In the genomic region with DNA sequence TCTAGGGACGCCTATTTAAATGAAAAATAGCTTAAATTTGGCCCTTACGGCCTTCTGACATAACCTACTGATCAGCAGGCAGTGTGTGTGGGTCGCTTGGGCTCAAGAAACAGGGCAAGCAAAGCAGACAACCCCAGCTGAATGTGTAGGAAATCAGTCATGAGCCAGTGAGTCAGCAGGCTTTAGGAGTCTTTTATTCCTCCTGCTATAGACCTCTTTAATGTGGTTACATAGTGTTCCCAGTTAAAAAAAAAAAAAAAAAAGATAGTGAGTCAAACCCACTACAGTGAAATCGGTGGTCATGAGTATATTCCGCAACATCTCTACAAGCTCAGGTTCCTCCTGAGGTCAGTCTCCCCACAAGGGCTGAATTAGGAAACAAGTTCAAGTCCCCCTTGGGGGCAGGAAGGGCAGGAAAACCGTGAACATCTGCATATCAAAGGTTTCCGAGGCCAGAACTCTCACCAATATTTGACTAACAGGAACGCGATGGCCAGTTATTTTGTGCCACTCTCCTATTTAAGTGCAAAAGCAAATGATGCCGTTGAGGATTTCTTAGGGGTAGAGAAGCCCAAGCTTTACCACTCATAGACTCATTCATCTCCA, we compare ENCODE assay signal across 8 cellular contexts. TPM values are rescaled to one million over a fixed set of nuclear protein-coding genes. Genes with fewer than 3 reads are reported as not detected.
DNase-seq lines count a peak whose midpoint lies in the region; TF ChIP-seq lines count a peak whose summit lies in the region.

No MANE protein-coding gene starts in this region.

- H3K4me1 ChIP-seq in left ventricle myocardium inferior: peaks cover 83% of the 10 kb centered on the region

- H3K27ac ChIP-seq in left ventricle myocardium inferior (replicated peaks): peak overlapping the region; percentile 69

- no peaks in the 10 kb centered on the region for H3K9me3 ChIP-seq in left ventricle myocardium inferior (replicated peaks)

- no peak for TF ChIP-seq CTCF in LNCaP clone FGC (IDR thresholded peaks at IDR 0.05; ENCODE audit: control insufficient read depth, extremely low read depth, insufficient read depth)
- no peak for TF ChIP-seq CTCF in left ventricle myocardium inferior (IDR thresholded peaks at IDR 0.05; ENCODE audit: borderline replicate concordance)
- TF ChIP-seq CTCF in GM20000 (IDR thresholded peaks at IDR 0.05; ENCODE audit: extremely low read depth, missing control alignments): no peak

- intact Hi-C loops in left ventricle myocardium inferior (cut with micrococcal nuclease): no loop called here

- peaks cover 28% of the 10 kb centered on the region for H3K36me3 ChIP-seq in left ventricle myocardium inferior

- H3K4me3 ChIP-seq in LNCaP clone FGC (ENCODE audit: low read depth, low read length) (no peak overlapping the region), left ventricle myocardium inferior (peak overlapping the region; percentile 5)

- no peaks in the 10 kb centered on the region for H3K27me3 ChIP-seq in left ventricle myocardium inferior (ENCODE audit: low read depth)

- DNase-seq in AG08396 (ENCODE audit: low spot score) (peak; percentile 68), LNCaP clone FGC (ENCODE audit: low read depth) (peak; percentile 50), activated T-cell treated with anti-CD3 and anti-CD28 coated beads for 48 hours (ENCODE audit: low read depth) (peak; percentile 34), left ventricle myocardium inferior (no peak), NCI-H2227 treated with DMSO at 0.1 percent for 48 hours (lab: John Stamatoyannopoulos, UW) (no peak), NCI-H524 (lab: John Stamatoyannopoulos, UW) (no peak), GM20000 (ENCODE audit: low spot score) (no peak)
- DNase-seq in stimulated activated CD4-positive, alpha-beta T cell treated with anti-CD3 and anti-CD28 coated beads, TNF-alpha, amount 100 ng/mL, for 24 hours (ENCODE audit: low read depth in 3 of 3): peak; percentile 12 to 48 (median 35)

RNA-seq across cellular contexts. Expression of a gene that starts 32.7 kb away (rescaled TPM):
- 316 TPM for total RNA-seq in left ventricle myocardium inferior

RNA-seq across cellular contexts. Expression of a gene that starts 59.2 kb away (rescaled TPM):
- 1.8 TPM for total RNA-seq in left ventricle myocardium inferior

Comparison
In these comparisons a context has a peak if more than half of its experiments do, and no peak if none do; other contexts are left out.
1. DNase-seq: peak in AG08396 (single experiment), LNCaP clone FGC (single experiment), activated T-cell treated with anti-CD3 and anti-CD28 coated beads for 48 hours (single experiment) and stimulated activated CD4-positive, alpha-beta T cell treated with anti-CD3 and anti-CD28 coated beads, TNF-alpha, amount 100 ng/mL, for 24 hours (3 of 3); none in left ventricle myocardium inferior (single experiment), NCI-H2227 treated with DMSO at 0.1 percent for 48 hours (single experiment), NCI-H524 (0 of 2) and GM20000 (single experiment).